13 cellular contexts compared by ENCODE assay signal in the genomic region with DNA sequence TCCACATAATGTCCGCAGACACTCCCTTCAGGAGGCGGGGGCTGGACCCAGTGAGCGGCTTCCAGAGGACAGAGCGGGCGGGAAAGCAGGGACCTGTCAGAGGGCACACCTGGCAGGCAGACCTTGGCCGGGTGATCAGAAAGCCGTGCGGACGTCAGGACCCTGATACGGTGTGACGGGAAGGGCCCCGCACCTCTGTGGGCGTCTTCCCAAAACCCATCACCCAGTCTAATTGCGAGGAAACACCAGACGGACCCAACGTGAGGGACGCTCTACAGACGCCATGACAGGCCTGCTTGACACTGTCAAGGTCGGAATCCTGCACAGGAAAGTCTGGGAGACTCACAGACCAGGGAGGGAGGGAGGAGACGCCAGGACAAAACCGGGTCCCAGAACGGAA. TPM values are rescaled to one million over a fixed set of nuclear protein-coding genes. Genes with fewer than 3 reads are reported as not detected.
DNase-seq lines count a peak whose midpoint lies in the region; ATAC-seq and TF ChIP-seq lines count a peak whose summit lies in the region.
"Had no signal": no experiment of that assay in that cellular context is flagged by ENCODE, and none has a peak within 500 bp of the region (broad histone marks: within the 10 kb centered on the region; RNA-seq: fewer than 3 reads in every experiment).

No MANE protein-coding gene starts in this region.

- H4K20me1 ChIP-seq in osteoblast (ENCODE audit: insufficient read depth, low read length): peaks cover 10% of the 10 kb centered on the region

- DNase-seq in activated naive CD4-positive, alpha-beta T cell treated with anti-CD3 and anti-CD28 coated beads, Interleukin-2, amount 50 U/mL, for 72 hours (ENCODE audit: low spot score in 2 of 2): no peak
- DNase-seq in left kidney (ENCODE audit: low read depth, low spot score) (peak; percentile 68), osteoblast (ENCODE audit: insufficient read length, low spot score, missing footprints) (peak; percentile 14)
- no peak for DNase-seq in activated CD4-positive, alpha-beta T cell treated with anti-CD3 and anti-CD28 coated beads for 48 hours
- DNase-seq: ACHN; BE2C; Caco-2; CD4-positive, alpha-beta T cell; GM23248 had no signal

- H3K27ac Mint-ChIP-seq in activated naive CD4-positive, alpha-beta T cell treated with anti-CD3 and anti-CD28 coated beads, Interleukin-2, amount 50 U/mL, for 24 hours: no peak overlapping the region
- no peak overlapping the region for H3K27ac Mint-ChIP-seq in activated naive CD4-positive, alpha-beta T cell treated with anti-CD3 and anti-CD28 coated beads, Interleukin-2, amount 50 U/mL, for 72 hours
- H3K27ac Mint-ChIP-seq: CD4-positive, alpha-beta T cell had no signal

- no peak overlapping the region for H3K27ac ChIP-seq in osteoblast (ENCODE audit: low read depth, low read length)
- H3K27ac ChIP-seq: GM23248 had no signal

- no peak for TF ChIP-seq CTCF in osteoblast (IDR thresholded peaks at IDR 0.05; ENCODE audit: extremely low read depth, low read depth, low read length)

- ATAC-seq in activated naive CD4-positive, alpha-beta T cell treated with anti-CD3 and anti-CD28 coated beads, Interleukin-2, amount 50 U/mL, for 72 hours: no peak
- ATAC-seq in GM21390 (IDR thresholded peaks at IDR 0.05; ENCODE audit: unreplicated experiment): no peak
- ATAC-seq: HepG2 had no signal

- peak overlapping the region; percentile 15 for H3K4me3 Mint-ChIP-seq in activated naive CD4-positive, alpha-beta T cell treated with anti-CD3 and anti-CD28 coated beads, Interleukin-2, amount 50 U/mL, for 24 hours
- H3K4me3 Mint-ChIP-seq: CD4-positive, alpha-beta T cell had no signal

- H3K9me3 Mint-ChIP-seq in activated naive CD4-positive, alpha-beta T cell treated with anti-CD3 and anti-CD28 coated beads, Interleukin-2, amount 50 U/mL, for 24 hours: no peaks in the 10 kb centered on the region
- H3K9me3 Mint-ChIP-seq in activated naive CD4-positive, alpha-beta T cell treated with anti-CD3 and anti-CD28 coated beads, Interleukin-2, amount 50 U/mL, for 72 hours: peaks cover 0 to 9% of the 10 kb centered on the region in 2 donors
- H3K9me3 Mint-ChIP-seq: CD4-positive, alpha-beta T cell had no signal

- no peak overlapping the region for H2AFZ ChIP-seq in osteoblast (ENCODE audit: low read length)
- H2AFZ ChIP-seq: GM23248 had no signal

- H3K27me3 ChIP-seq in osteoblast (ENCODE audit: insufficient read depth, low read length): no peaks in the 10 kb centered on the region
- H3K27me3 ChIP-seq: BE2C had no signal

- peaks cover 7% of the 10 kb centered on the region for H3K9me3 ChIP-seq in osteoblast (ENCODE audit: low read depth, low read length)
- H3K9me3 ChIP-seq: BE2C, Caco-2 had no signal

- peaks cover 13% of the 10 kb centered on the region for H3K4me1 ChIP-seq in osteoblast (ENCODE audit: insufficient read depth, low read length)
- H3K4me1 ChIP-seq: BE2C, Caco-2, HAP-1 had no signal

- H3K4me3 ChIP-seq in osteoblast (ENCODE audit: insufficient read depth, low read length): no peak overlapping the region
- H3K4me3 ChIP-seq: GM23248, HAP-1 had no signal

- H3K36me3 ChIP-seq in osteoblast (ENCODE audit: insufficient read depth, low read length): no peaks in the 10 kb centered on the region
- H3K36me3 ChIP-seq: HAP-1 had no signal

- H3K27me3 Mint-ChIP-seq in activated naive CD4-positive, alpha-beta T cell treated with anti-CD3 and anti-CD28 coated beads, Interleukin-2, amount 50 U/mL, for 24 hours: no peaks in the 10 kb centered on the region
- H3K27me3 Mint-ChIP-seq: CD4-positive, alpha-beta T cell had no signal

- H3K4me1 Mint-ChIP-seq in activated naive CD4-positive, alpha-beta T cell treated with anti-CD3 and anti-CD28 coated beads, Interleukin-2, amount 50 U/mL, for 24 hours: peaks cover 50% of the 10 kb centered on the region

- peaks cover 11% of the 10 kb centered on the region for H3K36me3 Mint-ChIP-seq in activated naive CD4-positive, alpha-beta T cell treated with anti-CD3 and anti-CD28 coated beads, Interleukin-2, amount 50 U/mL, for 24 hours
- H3K36me3 Mint-ChIP-seq in activated naive CD4-positive, alpha-beta T cell treated with anti-CD3 and anti-CD28 coated beads, Interleukin-2, amount 50 U/mL, for 72 hours: peaks cover 15 to 22% of the 10 kb centered on the region in 2 donors

- H3K4me2 ChIP-seq in osteoblast (ENCODE audit: insufficient read depth, low read length): no peak overlapping the region

- peaks cover 24% of the 10 kb centered on the region for H3K79me2 ChIP-seq in osteoblast (ENCODE audit: insufficient read depth, low read length)

RNA-seq across cellular contexts. Expression of a gene that starts 8.4 kb away (rescaled TPM):
- 10 to 100 TPM; 13.0 to 19.1 TPM for total RNA-seq in activated naive CD4-positive, alpha-beta T cell treated with anti-CD3 and anti-CD28 coated beads, Interleukin-2, amount 50 U/mL, for 72 hours
- total RNA-seq in osteoblast: 25.3 and 35.8 TPM in 2 replicates

RNA-seq across cellular contexts. Expression of a gene that starts 19.2 kb away (rescaled TPM):
- 1 to 10 TPM in 1 of 2 donors, under 1 TPM in 1; 0.43 to 5.9 TPM for total RNA-seq in activated naive CD4-positive, alpha-beta T cell treated with anti-CD3 and anti-CD28 coated beads, Interleukin-2, amount 50 U/mL, for 72 hours
- under 0.01 TPM in 1 of 2 replicates, not detected in the other for total RNA-seq in osteoblast

Comparison
In these comparisons a context has a peak if more than half of its experiments do, and no peak if none do; other contexts are left out.
1. DNase-seq: peak in left kidney (single experiment) and osteoblast (single experiment); none in activated naive CD4-positive, alpha-beta T cell treated with anti-CD3 and anti-CD28 coated beads, Interleukin-2, amount 50 U/mL, for 72 hours (0 of 2) and activated CD4-positive, alpha-beta T cell treated with anti-CD3 and anti-CD28 coated beads for 48 hours (single experiment).